14 cellular contexts compared by ENCODE assay signal in genomic region chr12:13041224-13041623, GRCh38. TPM values are rescaled to one million over a fixed set of nuclear protein-coding genes. Genes with fewer than 3 reads are reported as not detected.
A peak's percentile ranks its signal among the peaks of the same experiment; 100 is the strongest.
DNase-seq lines count a peak whose midpoint lies in the region; ATAC-seq and TF ChIP-seq lines count a peak whose summit lies in the region.
"Had no signal": no experiment of that assay in that cellular context is flagged by ENCODE, and none has a peak within 500 bp of the region (broad histone marks: within the 10 kb centered on the region; RNA-seq: fewer than 3 reads in every experiment).

No MANE protein-coding gene starts in this region.

- H3K4me1 ChIP-seq in left lung (peaks cover 8 to 18% of the 10 kb centered on the region in 2 donors), thyroid gland (peaks cover 57 to 68% of the 10 kb centered on the region in 2 donors)

- H3K4me3 ChIP-seq in left lung (no peak overlapping the region), thyroid gland (replicated peaks in 1 of 3) (no peak overlapping the region)

- intact Hi-C loops in Right ventricle myocardium inferior (cut with DNase I) = no loop called here
- intact Hi-C loops in cardiac septum (cut with DNase I) = no loop called here
- intact Hi-C loops in left lung (cut with DNase I) = no loop called here
- intact Hi-C loops in thyroid gland (cut with DNase I) = no loop called here

- H3K36me3 ChIP-seq in left lung = no peaks in the 10 kb centered on the region
- no peaks in the 10 kb centered on the region for H3K36me3 ChIP-seq in thyroid gland

- ATAC-seq in Right ventricle myocardium inferior (no peak), left lung (peak; percentile 60), GM18907 (IDR thresholded peaks at IDR 0.05; ENCODE audit: unreplicated experiment) (no peak), HG02884 (IDR thresholded peaks at IDR 0.05; ENCODE audit: unreplicated experiment) (no peak), HG02840 (IDR thresholded peaks at IDR 0.05; ENCODE audit: low FRiP score, unreplicated experiment) (no peak)
- ATAC-seq: HCT116 had no signal

- peak; percentile 17 for DNase-seq in Right ventricle myocardium inferior (ENCODE audit: missing footprints)
- DNase-seq in cardiac septum (ENCODE audit: low spot score) = no peak
- DNase-seq in left lung = no peak
- peak; percentile 77 to 78 for DNase-seq in thyroid gland
- DNase-seq: Caco-2; CD8-positive, alpha-beta memory T cell; DND-41; GF-D8; IMR-90 had no signal

- peak in 1 of 2 donors; percentile 54 for TF ChIP-seq POLR2A in thyroid gland (IDR thresholded peaks at IDR 0.05)

- no peak overlapping the region for H3K27ac ChIP-seq in left lung
- H3K27ac ChIP-seq in thyroid gland = peak overlapping the region; percentile 85 to 97 (median 87)
- H3K27ac ChIP-seq: 22Rv1 had no signal

- TF ChIP-seq CTCF in left lung (IDR thresholded peaks at IDR 0.05) (no peak), thyroid gland (IDR thresholded peaks at IDR 0.05) (peak in 1 of 6 experiments; percentile 2)

- 16 to 56% methylated on average over 2 of the region's 2 CpGs for WGBS in thyroid gland, 2 donors

- H3K9me3 ChIP-seq in left lung (no peaks in the 10 kb centered on the region), thyroid gland (no peaks in the 10 kb centered on the region)
- H3K9me3 ChIP-seq: Caco-2 had no signal

- no peaks in the 10 kb centered on the region for H3K27me3 ChIP-seq in left lung
- no peaks in the 10 kb centered on the region for H3K27me3 ChIP-seq in thyroid gland

RNA-seq across cellular contexts. Expression of gene FAM234B, which starts 3.0 kb away (rescaled TPM):
- total RNA-seq in Right ventricle myocardium inferior (2.4 TPM), cardiac septum (1.6 TPM), left lung (10 to 100 TPM in 1 of 2 donors, 1 to 10 TPM in 1; 8.3 to 11.0 TPM), thyroid gland (10 to 100 TPM; 15.7 to 23.2 (median 19.3) TPM)

RNA-seq across cellular contexts. Expression of gene HEBP1, which starts 41.2 kb away (rescaled TPM):
- total RNA-seq in Right ventricle myocardium inferior (63.5 TPM), cardiac septum (44.3 TPM), left lung (10 to 100 TPM; 79.5 to 81.1 TPM), thyroid gland (100 to 1,000 TPM in 1 of 4 donors, 10 to 100 TPM in 3; 80.4 to 125 (median 91.3) TPM)

Comparison
In these comparisons a context has a peak if more than half of its experiments do, and no peak if none do; other contexts are left out.
1. DNase-seq: peak in Right ventricle myocardium inferior (single experiment) and thyroid gland (2 of 2); none in cardiac septum (single experiment) and left lung (0 of 2).
2. H3K27ac ChIP-seq: peak in thyroid gland (3 of 3); none in left lung (0 of 2).